In genomic region chrX:110180928-110181310, GRCh38 we compare ENCODE assay signal across 8 cellular contexts.
DNase-seq lines count a peak whose midpoint lies in the region; ATAC-seq, FAIRE-seq and TF ChIP-seq lines count a peak whose summit lies in the region.

No MANE protein-coding gene starts in this region.

- H3K9ac ChIP-seq in trophoblast cell (ENCODE audit: low read length): no peak overlapping the region

- POLR2A ChIA-PET in GM10248 (lab: Yijun Ruan, JAX): no interaction called here

- H2AK5ac ChIP-seq in trophoblast cell (ENCODE audit: low read length): no peak overlapping the region

- no peak overlapping the region for H2BK120ac ChIP-seq in trophoblast cell (ENCODE audit: insufficient read depth, low read length, poor library complexity)

- H3K4me3 ChIP-seq in trophoblast cell (ENCODE audit: low read depth, low read length): no peak overlapping the region
- H3K4me3 ChIP-seq in stomach: no peak overlapping the region

- H3K27me3 ChIP-seq in trophoblast cell (ENCODE audit: insufficient read depth, low read length) (no peaks in the 10 kb centered on the region), stomach (no peaks in the 10 kb centered on the region)

- H4K91ac ChIP-seq in trophoblast cell (ENCODE audit: low read depth, low read length): peak overlapping the region; percentile 89

- H2AFZ ChIP-seq in trophoblast cell (ENCODE audit: insufficient read depth, low read length, poor library complexity): no peak overlapping the region

- no peak for FAIRE-seq in D721Med (lab: Jason Lieb, UNC)

- no peak for TF ChIP-seq EP300 in stomach (IDR thresholded peaks at IDR 0.05)

- peaks cover 1% of the 10 kb centered on the region for H3K79me2 ChIP-seq in trophoblast cell (ENCODE audit: control insufficient read depth, insufficient read depth, low read length, poor library complexity)

- WGBS in trophoblast cell (ENCODE audit: extremely low coverage, insufficient coverage, insufficient read length): no CpG with 5 or more reads among the region's 6 CpGs
- WGBS in stomach, 5 donors: 47 to 67% (median 57%) methylated on average over 6 of the region's 6 CpGs

- no peak overlapping the region for H3K23ac ChIP-seq in trophoblast cell (ENCODE audit: low read length)

- peak overlapping the region; percentile 71 for H2BK12ac ChIP-seq in trophoblast cell (ENCODE audit: low read length)

- CTCF ChIA-PET in GM10248 (lab: Yijun Ruan, JAX): interaction anchor here (1.3 to 6.2 kb wide), 3 partner anchors 13 to 24 kb away, joined by 4 to 21 read pairs (median 6); no protein-coding TSS in a partner anchor

- peak overlapping the region; percentile 20 for H3K4me2 ChIP-seq in trophoblast cell (ENCODE audit: low read length)

- peak; percentile 51 for ATAC-seq in GM18861 (IDR thresholded peaks at IDR 0.05; ENCODE audit: unreplicated experiment)
- peak; percentile 81 for ATAC-seq in HG02798 (IDR thresholded peaks at IDR 0.05; ENCODE audit: poor library complexity, unreplicated experiment)

- no peak overlapping the region for H3K4ac ChIP-seq in trophoblast cell (ENCODE audit: low read depth, low read length)

- no peak for TF ChIP-seq POLR2A in stomach (IDR thresholded peaks at IDR 0.05)

- TF ChIP-seq CTCF in D721Med (IDR thresholded peaks at IDR 0.05; ENCODE audit: insufficient read depth, missing control alignments): no peak
- no peak for TF ChIP-seq CTCF in stomach (IDR thresholded peaks at IDR 0.05)
- no peak for TF ChIP-seq CTCF in GM10248 (IDR thresholded peaks at IDR 0.05; ENCODE audit: control extremely low read depth, extremely low read depth, low read depth, missing control alignments)

- peak overlapping the region; percentile 85 for H3K27ac ChIP-seq in trophoblast cell (ENCODE audit: low read depth, low read length)
- no peak overlapping the region for H3K27ac ChIP-seq in stomach

- intact Hi-C loops in stomach (cut with DNase I; ENCODE audit: low total_unique reads): no loop called here

- H3K4me1 ChIP-seq in trophoblast cell (ENCODE audit: control insufficient read depth in 1 of 2, insufficient read depth in 2 of 2, low read length in 2 of 2): peaks cover 14 to 21% of the 10 kb centered on the region in 2 experiments
- peaks cover 0 to 12% (median 2%) of the 10 kb centered on the region in 4 donors for H3K4me1 ChIP-seq in stomach

- no peak overlapping the region for H4K8ac ChIP-seq in trophoblast cell (ENCODE audit: low read depth, low read length)

- DNase-seq in RPMI7951 (ENCODE audit: low read depth) (peak; percentile 72), trophoblast cell (peak in 1 of 2 donors; percentile 7), D721Med (ENCODE audit: insufficient read length, low spot score) (no peak), stomach (no peak), GM10248 (ENCODE audit: extremely low spot score) (no peak), NOMO-1 (lab: John Stamatoyannopoulos, UW; ENCODE audit: unreplicated experiment in 2 of 2) (no peak)

- H3K79me1 ChIP-seq in trophoblast cell (ENCODE audit: low read length): peaks cover 7% of the 10 kb centered on the region

- H3K36me3 ChIP-seq in trophoblast cell (ENCODE audit: control insufficient read depth in 1 of 2, insufficient read depth in 2 of 2, low read length in 2 of 2) (no peaks in the 10 kb centered on the region), stomach (no peaks in the 10 kb centered on the region)

- H3K18ac ChIP-seq in trophoblast cell (ENCODE audit: low read length): no peak overlapping the region

- no peak overlapping the region for H2BK5ac ChIP-seq in trophoblast cell (ENCODE audit: low read depth, low read length, poor library complexity)

- no peak overlapping the region for H3K14ac ChIP-seq in trophoblast cell (ENCODE audit: low read length)

- no peak overlapping the region for H4K12ac ChIP-seq in trophoblast cell (ENCODE audit: low read depth, low read length)

- H3K9me3 ChIP-seq in trophoblast cell (ENCODE audit: insufficient read depth, low read depth, low read length) (no peaks in the 10 kb centered on the region), stomach (no peaks in the 10 kb centered on the region)
